Comparison of ENCODE assay signal across 1 cellular context in genomic region chr5:157546456-157547100, GRCh38.
TF ChIP-seq lines count a peak whose summit lies in the region.

No MANE protein-coding gene starts in this region.

TF ChIP-seq in WTC11, 78 proteins besides CTCF, POLR2A, EP300 and RAD21 (continued from another document):
- TF ChIP-seq ZNF532 (CRISPR knock-in tag; IDR thresholded peaks at IDR 0.05; ENCODE audit: borderline replicate concordance): no peak
- TF ChIP-seq, protein P1, sequence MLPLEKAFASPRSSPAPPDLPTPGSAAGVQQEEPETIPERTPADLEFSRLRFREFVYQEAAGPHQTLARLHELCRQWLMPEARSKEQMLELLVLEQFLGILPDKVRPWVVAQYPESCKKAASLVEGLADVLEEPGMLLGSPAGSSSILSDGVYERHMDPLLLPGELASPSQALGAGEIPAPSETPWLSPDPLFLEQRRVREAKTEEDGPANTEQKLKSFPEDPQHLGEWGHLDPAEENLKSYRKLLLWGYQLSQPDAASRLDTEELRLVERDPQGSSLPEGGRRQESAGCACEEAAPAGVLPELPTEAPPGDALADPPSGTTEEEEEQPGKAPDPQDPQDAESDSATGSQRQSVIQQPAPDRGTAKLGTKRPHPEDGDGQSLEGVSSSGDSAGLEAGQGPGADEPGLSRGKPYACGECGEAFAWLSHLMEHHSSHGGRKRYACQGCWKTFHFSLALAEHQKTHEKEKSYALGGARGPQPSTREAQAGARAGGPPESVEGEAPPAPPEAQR (CRISPR knock-in tag; IDR thresholded peaks at IDR 0.05): no peak
- no peak for TF ChIP-seq MXD4 (CRISPR knock-in tag; IDR thresholded peaks at IDR 0.05; ENCODE audit: borderline replicate concordance)
- TF ChIP-seq, protein P2, sequence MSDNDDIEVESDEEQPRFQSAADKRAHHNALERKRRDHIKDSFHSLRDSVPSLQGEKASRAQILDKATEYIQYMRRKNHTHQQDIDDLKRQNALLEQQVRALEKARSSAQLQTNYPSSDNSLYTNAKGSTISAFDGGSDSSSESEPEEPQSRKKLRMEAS (CRISPR knock-in tag; IDR thresholded peaks at IDR 0.05): no peak
- TF ChIP-seq E2F4 (CRISPR knock-in tag; IDR thresholded peaks at IDR 0.05; ENCODE audit: borderline replicate concordance, low read depth): no peak
- TF ChIP-seq GABPB1 (CRISPR knock-in tag; IDR thresholded peaks at IDR 0.05): no peak
- TF ChIP-seq NR3C1 (CRISPR knock-in tag; conservative IDR thresholded peaks at IDR 0.05; ENCODE audit: low read depth): no peak
- TF ChIP-seq NR1H2 (CRISPR knock-in tag; IDR thresholded peaks at IDR 0.05): no peak
- no peak for TF ChIP-seq EMX1 (CRISPR knock-in tag; IDR thresholded peaks at IDR 0.05)
- TF ChIP-seq JAZF1 (CRISPR knock-in tag; IDR thresholded peaks at IDR 0.05): no peak
- TF ChIP-seq NR2C2 (CRISPR knock-in tag; IDR thresholded peaks at IDR 0.05): no peak
- TF ChIP-seq TCF7 (CRISPR knock-in tag; IDR thresholded peaks at IDR 0.05; ENCODE audit: low read depth): no peak
- no peak for TF ChIP-seq MYBL2 (CRISPR knock-in tag; IDR thresholded peaks at IDR 0.05)
- TF ChIP-seq, protein P3, sequence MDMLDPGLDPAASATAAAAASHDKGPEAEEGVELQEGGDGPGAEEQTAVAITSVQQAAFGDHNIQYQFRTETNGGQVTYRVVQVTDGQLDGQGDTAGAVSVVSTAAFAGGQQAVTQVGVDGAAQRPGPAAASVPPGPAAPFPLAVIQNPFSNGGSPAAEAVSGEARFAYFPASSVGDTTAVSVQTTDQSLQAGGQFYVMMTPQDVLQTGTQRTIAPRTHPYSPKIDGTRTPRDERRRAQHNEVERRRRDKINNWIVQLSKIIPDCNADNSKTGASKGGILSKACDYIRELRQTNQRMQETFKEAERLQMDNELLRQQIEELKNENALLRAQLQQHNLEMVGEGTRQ (CRISPR knock-in tag; IDR thresholded peaks at IDR 0.05): no peak
- no peak for TF ChIP-seq JUN (CRISPR knock-in tag; IDR thresholded peaks at IDR 0.05)
- TF ChIP-seq HMGA2 (CRISPR knock-in tag; IDR thresholded peaks at IDR 0.05): no peak
TF ChIP-seq in WTC11: peak in this region for 0.
